ENCODE assay signal across 1 cellular context in the genomic region with DNA sequence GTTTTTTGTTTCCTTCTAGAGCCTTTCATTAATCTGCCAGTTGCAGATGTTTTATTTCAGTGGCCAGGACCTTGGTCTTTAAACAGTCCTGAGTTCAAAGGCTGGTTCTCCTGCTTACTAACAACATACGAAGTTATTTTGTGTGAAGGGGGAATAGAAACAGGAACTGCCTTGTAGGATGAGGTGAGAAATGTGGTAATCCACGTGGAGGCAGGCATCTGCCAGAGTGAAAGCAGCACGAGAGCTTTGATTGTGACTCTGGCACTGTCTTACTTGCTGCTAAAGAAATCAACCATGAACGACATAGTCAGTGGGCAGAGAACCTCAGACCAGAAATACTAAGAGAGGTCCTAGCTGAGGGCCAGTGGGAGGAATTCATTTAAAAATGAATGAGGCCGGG.
TF ChIP-seq lines count a peak whose summit lies in the region.

No MANE protein-coding gene starts in this region.

TF ChIP-seq in HepG2, 621 proteins besides CTCF, POLR2A, EP300 and RAD21:
- TF ChIP-seq, protein P1, sequence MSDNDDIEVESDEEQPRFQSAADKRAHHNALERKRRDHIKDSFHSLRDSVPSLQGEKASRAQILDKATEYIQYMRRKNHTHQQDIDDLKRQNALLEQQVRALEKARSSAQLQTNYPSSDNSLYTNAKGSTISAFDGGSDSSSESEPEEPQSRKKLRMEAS (IDR thresholded peaks at IDR 0.05): peak; percentile 38; the same call in 1 of the 2 replicates
- TF ChIP-seq ZNF75D (CRISPR knock-in tag; IDR thresholded peaks at IDR 0.05; ENCODE audit: borderline replicate concordance): no peak
- no peak for TF ChIP-seq KLF13 (CRISPR knock-in tag; IDR thresholded peaks at IDR 0.05)
- no peak for TF ChIP-seq ZNF10 (CRISPR knock-in tag; IDR thresholded peaks at IDR 0.05; ENCODE audit: borderline replicate concordance, low read depth)
- no peak for TF ChIP-seq ZNF878 (CRISPR knock-in tag; IDR thresholded peaks at IDR 0.05)
- TF ChIP-seq PHF20 (CRISPR knock-in tag; IDR thresholded peaks at IDR 0.05): no peak
- no peak for TF ChIP-seq TOPORS (CRISPR knock-in tag; IDR thresholded peaks at IDR 0.05)
- no peak for TF ChIP-seq ZNF350 (CRISPR knock-in tag; IDR thresholded peaks at IDR 0.05; ENCODE audit: borderline replicate concordance, low read depth)
- TF ChIP-seq JUND (CRISPR knock-in tag; IDR thresholded peaks at IDR 0.05): no peak
- TF ChIP-seq ATF7-NPFF (CRISPR knock-in tag; IDR thresholded peaks at IDR 0.05; ENCODE audit: low read depth): no peak
- TF ChIP-seq ETV6 (CRISPR knock-in tag; conservative IDR thresholded peaks at IDR 0.05): no peak
- TF ChIP-seq NCOR1 (IDR thresholded peaks at IDR 0.05; ENCODE audit: borderline replicate concordance, low read length): no peak
- TF ChIP-seq, protein P2, sequence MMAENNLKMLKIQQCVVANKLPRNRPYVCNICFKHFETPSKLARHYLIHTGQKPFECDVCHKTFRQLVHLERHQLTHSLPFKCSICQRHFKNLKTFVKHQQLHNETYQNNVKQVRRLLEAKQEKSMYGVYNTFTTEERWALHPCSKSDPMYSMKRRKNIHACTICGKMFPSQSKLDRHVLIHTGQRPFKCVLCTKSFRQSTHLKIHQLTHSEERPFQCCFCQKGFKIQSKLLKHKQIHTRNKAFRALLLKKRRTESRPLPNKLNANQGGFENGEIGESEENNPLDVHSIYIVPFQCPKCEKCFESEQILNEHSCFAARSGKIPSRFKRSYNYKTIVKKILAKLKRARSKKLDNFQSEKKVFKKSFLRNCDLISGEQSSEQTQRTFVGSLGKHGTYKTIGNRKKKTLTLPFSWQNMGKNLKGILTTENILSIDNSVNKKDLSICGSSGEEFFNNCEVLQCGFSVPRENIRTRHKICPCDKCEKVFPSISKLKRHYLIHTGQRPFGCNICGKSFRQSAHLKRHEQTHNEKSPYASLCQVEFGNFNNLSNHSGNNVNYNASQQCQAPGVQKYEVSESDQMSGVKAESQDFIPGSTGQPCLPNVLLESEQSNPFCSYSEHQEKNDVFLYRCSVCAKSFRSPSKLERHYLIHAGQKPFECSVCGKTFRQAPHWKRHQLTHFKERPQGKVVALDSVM (CRISPR knock-in tag; IDR thresholded peaks at IDR 0.05): no peak
- peak; percentile 24; the same call in 1 of the 2 replicates for TF ChIP-seq SAP130 (CRISPR knock-in tag; IDR thresholded peaks at IDR 0.05; ENCODE audit: low read depth)
- TF ChIP-seq, protein P3, sequence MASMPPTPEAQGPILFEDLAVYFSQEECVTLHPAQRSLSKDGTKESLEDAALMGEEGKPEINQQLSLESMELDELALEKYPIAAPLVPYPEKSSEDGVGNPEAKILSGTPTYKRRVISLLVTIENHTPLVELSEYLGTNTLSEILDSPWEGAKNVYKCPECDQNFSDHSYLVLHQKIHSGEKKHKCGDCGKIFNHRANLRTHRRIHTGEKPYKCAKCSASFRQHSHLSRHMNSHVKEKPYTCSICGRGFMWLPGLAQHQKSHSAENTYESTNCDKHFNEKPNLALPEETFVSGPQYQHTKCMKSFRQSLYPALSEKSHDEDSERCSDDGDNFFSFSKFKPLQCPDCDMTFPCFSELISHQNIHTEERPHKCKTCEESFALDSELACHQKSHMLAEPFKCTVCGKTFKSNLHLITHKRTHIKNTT (CRISPR knock-in tag; IDR thresholded peaks at IDR 0.05): no peak
- no peak for TF ChIP-seq NFE2L1 (CRISPR knock-in tag; IDR thresholded peaks at IDR 0.05; ENCODE audit: borderline replicate concordance)
- TF ChIP-seq, protein P4, sequence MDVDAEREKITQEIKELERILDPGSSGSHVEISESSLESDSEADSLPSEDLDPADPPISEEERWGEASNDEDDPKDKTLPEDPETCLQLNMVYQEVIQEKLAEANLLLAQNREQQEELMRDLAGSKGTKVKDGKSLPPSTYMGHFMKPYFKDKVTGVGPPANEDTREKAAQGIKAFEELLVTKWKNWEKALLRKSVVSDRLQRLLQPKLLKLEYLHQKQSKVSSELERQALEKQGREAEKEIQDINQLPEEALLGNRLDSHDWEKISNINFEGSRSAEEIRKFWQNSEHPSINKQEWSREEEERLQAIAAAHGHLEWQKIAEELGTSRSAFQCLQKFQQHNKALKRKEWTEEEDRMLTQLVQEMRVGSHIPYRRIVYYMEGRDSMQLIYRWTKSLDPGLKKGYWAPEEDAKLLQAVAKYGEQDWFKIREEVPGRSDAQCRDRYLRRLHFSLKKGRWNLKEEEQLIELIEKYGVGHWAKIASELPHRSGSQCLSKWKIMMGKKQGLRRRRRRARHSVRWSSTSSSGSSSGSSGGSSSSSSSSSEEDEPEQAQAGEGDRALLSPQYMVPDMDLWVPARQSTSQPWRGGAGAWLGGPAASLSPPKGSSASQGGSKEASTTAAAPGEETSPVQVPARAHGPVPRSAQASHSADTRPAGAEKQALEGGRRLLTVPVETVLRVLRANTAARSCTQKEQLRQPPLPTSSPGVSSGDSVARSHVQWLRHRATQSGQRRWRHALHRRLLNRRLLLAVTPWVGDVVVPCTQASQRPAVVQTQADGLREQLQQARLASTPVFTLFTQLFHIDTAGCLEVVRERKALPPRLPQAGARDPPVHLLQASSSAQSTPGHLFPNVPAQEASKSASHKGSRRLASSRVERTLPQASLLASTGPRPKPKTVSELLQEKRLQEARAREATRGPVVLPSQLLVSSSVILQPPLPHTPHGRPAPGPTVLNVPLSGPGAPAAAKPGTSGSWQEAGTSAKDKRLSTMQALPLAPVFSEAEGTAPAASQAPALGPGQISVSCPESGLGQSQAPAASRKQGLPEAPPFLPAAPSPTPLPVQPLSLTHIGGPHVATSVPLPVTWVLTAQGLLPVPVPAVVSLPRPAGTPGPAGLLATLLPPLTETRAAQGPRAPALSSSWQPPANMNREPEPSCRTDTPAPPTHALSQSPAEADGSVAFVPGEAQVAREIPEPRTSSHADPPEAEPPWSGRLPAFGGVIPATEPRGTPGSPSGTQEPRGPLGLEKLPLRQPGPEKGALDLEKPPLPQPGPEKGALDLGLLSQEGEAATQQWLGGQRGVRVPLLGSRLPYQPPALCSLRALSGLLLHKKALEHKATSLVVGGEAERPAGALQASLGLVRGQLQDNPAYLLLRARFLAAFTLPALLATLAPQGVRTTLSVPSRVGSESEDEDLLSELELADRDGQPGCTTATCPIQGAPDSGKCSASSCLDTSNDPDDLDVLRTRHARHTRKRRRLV (CRISPR knock-in tag; IDR thresholded peaks at IDR 0.05): no peak
- no peak for TF ChIP-seq GABPA (IDR thresholded peaks at IDR 0.05; ENCODE audit: low read depth, low read length)
- peak; percentile 29; the same call in 1 of the 2 replicates for TF ChIP-seq GABPA (CRISPR knock-in tag; IDR thresholded peaks at IDR 0.05; ENCODE audit: low read depth)
- peak; percentile 15; the same call in 1 of the 2 replicates for TF ChIP-seq HNF4A (CRISPR knock-in tag; IDR thresholded peaks at IDR 0.05)
- TF ChIP-seq ISL2 (CRISPR knock-in tag; IDR thresholded peaks at IDR 0.05): no peak
- TF ChIP-seq ZNF883 (CRISPR knock-in tag; IDR thresholded peaks at IDR 0.05; ENCODE audit: not compliant biosample characterization): no peak
- no peak for TF ChIP-seq TMF1 (CRISPR knock-in tag; IDR thresholded peaks at IDR 0.05; ENCODE audit: low read depth)
- TF ChIP-seq, protein P5, sequence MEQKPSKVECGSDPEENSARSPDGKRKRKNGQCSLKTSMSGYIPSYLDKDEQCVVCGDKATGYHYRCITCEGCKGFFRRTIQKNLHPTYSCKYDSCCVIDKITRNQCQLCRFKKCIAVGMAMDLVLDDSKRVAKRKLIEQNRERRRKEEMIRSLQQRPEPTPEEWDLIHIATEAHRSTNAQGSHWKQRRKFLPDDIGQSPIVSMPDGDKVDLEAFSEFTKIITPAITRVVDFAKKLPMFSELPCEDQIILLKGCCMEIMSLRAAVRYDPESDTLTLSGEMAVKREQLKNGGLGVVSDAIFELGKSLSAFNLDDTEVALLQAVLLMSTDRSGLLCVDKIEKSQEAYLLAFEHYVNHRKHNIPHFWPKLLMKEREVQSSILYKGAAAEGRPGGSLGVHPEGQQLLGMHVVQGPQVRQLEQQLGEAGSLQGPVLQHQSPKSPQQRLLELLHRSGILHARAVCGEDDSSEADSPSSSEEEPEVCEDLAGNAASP (CRISPR knock-in tag; IDR thresholded peaks at IDR 0.05; ENCODE audit: borderline replicate concordance): no peak
